In genomic region chr10:22693371-22693784, GRCh38 we compare ENCODE assay signal across 9 cellular contexts. TPM values are rescaled to one million over a fixed set of nuclear protein-coding genes. Genes with fewer than 3 reads are reported as not detected.
DNase-seq lines count a peak whose midpoint lies in the region; ATAC-seq and TF ChIP-seq lines count a peak whose summit lies in the region.
"Had no signal": no experiment of that assay in that cellular context is flagged by ENCODE, and none has a peak within 500 bp of the region (broad histone marks: within the 10 kb centered on the region; RNA-seq: fewer than 3 reads in every experiment).

No MANE protein-coding gene starts in this region.

- no peak for TF ChIP-seq EP300 in tibial nerve (IDR thresholded peaks at IDR 0.05)

- TF ChIP-seq CTCF in hepatocyte (IDR thresholded peaks at IDR 0.05; ENCODE audit: poor library complexity) (no peak), tibial nerve (IDR thresholded peaks at IDR 0.05) (no peak)

- H3K27me3 ChIP-seq in hepatocyte = no peaks in the 10 kb centered on the region
- H3K27me3 ChIP-seq in tibial nerve = no peaks in the 10 kb centered on the region

- no peaks in the 10 kb centered on the region for H3K9me3 Mint-ChIP-seq in central memory CD8-positive, alpha-beta T cell

- peak overlapping the region; percentile 59 for H3K4me3 Mint-ChIP-seq in central memory CD8-positive, alpha-beta T cell

- H3K4me1 Mint-ChIP-seq in central memory CD8-positive, alpha-beta T cell = peaks cover 77% of the 10 kb centered on the region

- no peaks in the 10 kb centered on the region for H3K27me3 Mint-ChIP-seq in central memory CD8-positive, alpha-beta T cell

- peak overlapping the region; percentile 77 for H3K27ac Mint-ChIP-seq in central memory CD8-positive, alpha-beta T cell (ENCODE audit: low read depth)

- H4K20me1 ChIP-seq in hepatocyte (ENCODE audit: insufficient read depth, poor library complexity, severe bottlenecking) = peaks cover 3% of the 10 kb centered on the region

- no peak overlapping the region for H3K27ac ChIP-seq in hepatocyte
- no peak overlapping the region for H3K27ac ChIP-seq in tibial nerve

- H3K36me3 Mint-ChIP-seq in central memory CD8-positive, alpha-beta T cell (ENCODE audit: insufficient read depth) = peaks cover 10% of the 10 kb centered on the region

- H3K79me2 ChIP-seq in hepatocyte = peaks cover 87% of the 10 kb centered on the region

- ATAC-seq in GM18861 (IDR thresholded peaks at IDR 0.05; ENCODE audit: unreplicated experiment) (peak; percentile 39), HG03354 (IDR thresholded peaks at IDR 0.05; ENCODE audit: poor library complexity, severe bottlenecking, unreplicated experiment) (no peak), GM19397 (IDR thresholded peaks at IDR 0.05; ENCODE audit: unreplicated experiment) (no peak)
- peak; percentile 68 for ATAC-seq in central memory CD8-positive, alpha-beta T cell (replicated peaks; ENCODE audit: extremely low read depth, poor library complexity, severe bottlenecking)

- H3K36me3 ChIP-seq in hepatocyte (replicated peaks; ENCODE audit: insufficient read depth, low read depth) (no peaks in the 10 kb centered on the region), tibial nerve (no peaks in the 10 kb centered on the region)

- no peaks in the 10 kb centered on the region for H3K9me3 ChIP-seq in hepatocyte (ENCODE audit: low read depth)
- H3K9me3 ChIP-seq in tibial nerve = no peaks in the 10 kb centered on the region

- TF ChIP-seq POLR2A in tibial nerve (IDR thresholded peaks at IDR 0.05) = no peak

- no peak overlapping the region for H3K4me2 ChIP-seq in hepatocyte

- DNase-seq in A172 (ENCODE audit: low spot score) (peak; percentile 75), M059J (ENCODE audit: low read depth) (peak; percentile 62), hepatocyte (ENCODE audit: low spot score) (no peak), tibial nerve (ENCODE audit: low spot score in 2 of 2) (no peak)
- no peak for DNase-seq in central memory CD8-positive, alpha-beta T cell (ENCODE audit: low spot score in 2 of 2)
- DNase-seq: DND-41 had no signal

- H3K9me2 ChIP-seq in hepatocyte (replicated peaks; ENCODE audit: insufficient read depth) = no peaks in the 10 kb centered on the region

- WGBS in hepatocyte (ENCODE audit: low lambda C conversion rate, missing lambda C conversion rate) = 82% methylated on average over 5 of the region's 5 CpGs
- WGBS in tibial nerve, 2 donors = 70 to 81% methylated on average over 5 of the region's 5 CpGs

- H2AFZ ChIP-seq in hepatocyte = no peak overlapping the region

- no peak overlapping the region for H3K4me3 ChIP-seq in hepatocyte
- H3K4me3 ChIP-seq in tibial nerve = no peak overlapping the region

- H3K4me1 ChIP-seq in hepatocyte (ENCODE audit: insufficient read depth) (no peaks in the 10 kb centered on the region), tibial nerve (peaks cover 0 to 30% (median 7%) of the 10 kb centered on the region in 4 donors)

RNA-seq across cellular contexts. Expression of gene PIP4K2A, which starts 21.0 kb away (rescaled TPM):
- total RNA-seq in A172 (2014; rRNA removed; shearing (Covaris generic)) = 74.9 and 92.5 TPM in 2 replicates
- total RNA-seq in M059J (2014; rRNA removed; shearing (Covaris generic)) = 18.9 and 26.6 TPM in 2 replicates
- total RNA-seq in hepatocyte (20.5 and 31.1 TPM in 2 replicates), tibial nerve (10 to 100 TPM; 29.3 to 52.4 (median 34.5) TPM)
- polyA plus RNA-seq in hepatocyte = 15.1 and 16.5 TPM in 2 replicates

Comparison
In these comparisons a context has a peak if more than half of its experiments do, and no peak if none do; other contexts are left out.
1. DNase-seq: peak in A172 (single experiment) and M059J (single experiment); none in central memory CD8-positive, alpha-beta T cell (0 of 2), hepatocyte (single experiment) and tibial nerve (0 of 2).
2. ATAC-seq: peak in GM18861 (single experiment) and central memory CD8-positive, alpha-beta T cell (single experiment); none in HG03354 (single experiment) and GM19397 (single experiment).